ENCODE assay signal across 1 cellular context in the genomic region with DNA sequence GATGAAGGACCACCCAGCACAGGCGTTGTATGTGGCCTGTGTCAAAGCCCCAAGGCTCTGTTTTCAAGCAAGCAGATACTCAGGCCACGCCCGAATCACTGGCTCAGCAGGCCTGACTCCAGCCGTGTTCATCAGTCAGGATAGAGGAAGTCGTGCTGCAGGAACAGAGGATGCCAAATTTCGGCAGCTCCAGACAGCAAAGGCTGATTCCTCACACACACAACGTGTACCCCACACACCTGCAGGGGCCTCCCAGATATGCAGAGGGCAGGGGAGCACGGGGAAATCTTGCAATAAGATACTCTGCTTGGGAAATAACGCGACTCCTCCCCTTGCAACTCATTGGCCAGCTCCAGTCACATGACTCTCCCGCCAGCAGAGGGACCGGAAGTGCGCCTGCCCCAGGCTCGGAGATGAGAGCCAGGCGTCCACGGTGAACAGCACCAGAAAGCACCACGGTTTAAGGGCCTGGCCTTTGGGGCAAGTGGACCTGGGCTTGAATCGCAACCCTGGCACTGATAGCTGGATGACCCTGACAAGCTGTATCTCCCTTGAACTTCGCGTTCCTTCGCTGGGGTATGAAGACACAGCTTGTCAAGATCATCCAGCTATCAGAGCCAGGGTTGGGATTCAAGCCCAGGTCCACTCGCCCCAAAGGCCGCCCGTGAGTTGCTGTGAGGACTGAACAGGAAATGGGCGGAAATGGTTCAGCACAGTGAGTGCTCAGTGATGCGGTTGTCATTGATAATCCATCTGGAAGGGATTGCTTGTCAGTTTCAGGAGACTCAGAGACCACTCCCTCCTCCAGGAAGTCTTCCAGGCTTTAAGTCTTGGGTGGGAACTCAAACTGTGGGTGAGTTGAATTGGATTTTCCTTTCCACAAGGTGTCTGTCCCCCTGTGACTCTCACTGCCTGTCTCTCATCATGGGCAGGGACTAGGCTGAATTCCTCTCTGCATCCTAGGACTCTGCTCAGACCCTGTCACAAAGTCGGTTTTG.
TF ChIP-seq lines count a peak whose summit lies in the region.

No MANE protein-coding gene starts in this region.

TF ChIP-seq in K562, 482 proteins besides CTCF, POLR2A, EP300 and RAD21 (continued from another document and continues in another):
- TF ChIP-seq, protein P1, sequence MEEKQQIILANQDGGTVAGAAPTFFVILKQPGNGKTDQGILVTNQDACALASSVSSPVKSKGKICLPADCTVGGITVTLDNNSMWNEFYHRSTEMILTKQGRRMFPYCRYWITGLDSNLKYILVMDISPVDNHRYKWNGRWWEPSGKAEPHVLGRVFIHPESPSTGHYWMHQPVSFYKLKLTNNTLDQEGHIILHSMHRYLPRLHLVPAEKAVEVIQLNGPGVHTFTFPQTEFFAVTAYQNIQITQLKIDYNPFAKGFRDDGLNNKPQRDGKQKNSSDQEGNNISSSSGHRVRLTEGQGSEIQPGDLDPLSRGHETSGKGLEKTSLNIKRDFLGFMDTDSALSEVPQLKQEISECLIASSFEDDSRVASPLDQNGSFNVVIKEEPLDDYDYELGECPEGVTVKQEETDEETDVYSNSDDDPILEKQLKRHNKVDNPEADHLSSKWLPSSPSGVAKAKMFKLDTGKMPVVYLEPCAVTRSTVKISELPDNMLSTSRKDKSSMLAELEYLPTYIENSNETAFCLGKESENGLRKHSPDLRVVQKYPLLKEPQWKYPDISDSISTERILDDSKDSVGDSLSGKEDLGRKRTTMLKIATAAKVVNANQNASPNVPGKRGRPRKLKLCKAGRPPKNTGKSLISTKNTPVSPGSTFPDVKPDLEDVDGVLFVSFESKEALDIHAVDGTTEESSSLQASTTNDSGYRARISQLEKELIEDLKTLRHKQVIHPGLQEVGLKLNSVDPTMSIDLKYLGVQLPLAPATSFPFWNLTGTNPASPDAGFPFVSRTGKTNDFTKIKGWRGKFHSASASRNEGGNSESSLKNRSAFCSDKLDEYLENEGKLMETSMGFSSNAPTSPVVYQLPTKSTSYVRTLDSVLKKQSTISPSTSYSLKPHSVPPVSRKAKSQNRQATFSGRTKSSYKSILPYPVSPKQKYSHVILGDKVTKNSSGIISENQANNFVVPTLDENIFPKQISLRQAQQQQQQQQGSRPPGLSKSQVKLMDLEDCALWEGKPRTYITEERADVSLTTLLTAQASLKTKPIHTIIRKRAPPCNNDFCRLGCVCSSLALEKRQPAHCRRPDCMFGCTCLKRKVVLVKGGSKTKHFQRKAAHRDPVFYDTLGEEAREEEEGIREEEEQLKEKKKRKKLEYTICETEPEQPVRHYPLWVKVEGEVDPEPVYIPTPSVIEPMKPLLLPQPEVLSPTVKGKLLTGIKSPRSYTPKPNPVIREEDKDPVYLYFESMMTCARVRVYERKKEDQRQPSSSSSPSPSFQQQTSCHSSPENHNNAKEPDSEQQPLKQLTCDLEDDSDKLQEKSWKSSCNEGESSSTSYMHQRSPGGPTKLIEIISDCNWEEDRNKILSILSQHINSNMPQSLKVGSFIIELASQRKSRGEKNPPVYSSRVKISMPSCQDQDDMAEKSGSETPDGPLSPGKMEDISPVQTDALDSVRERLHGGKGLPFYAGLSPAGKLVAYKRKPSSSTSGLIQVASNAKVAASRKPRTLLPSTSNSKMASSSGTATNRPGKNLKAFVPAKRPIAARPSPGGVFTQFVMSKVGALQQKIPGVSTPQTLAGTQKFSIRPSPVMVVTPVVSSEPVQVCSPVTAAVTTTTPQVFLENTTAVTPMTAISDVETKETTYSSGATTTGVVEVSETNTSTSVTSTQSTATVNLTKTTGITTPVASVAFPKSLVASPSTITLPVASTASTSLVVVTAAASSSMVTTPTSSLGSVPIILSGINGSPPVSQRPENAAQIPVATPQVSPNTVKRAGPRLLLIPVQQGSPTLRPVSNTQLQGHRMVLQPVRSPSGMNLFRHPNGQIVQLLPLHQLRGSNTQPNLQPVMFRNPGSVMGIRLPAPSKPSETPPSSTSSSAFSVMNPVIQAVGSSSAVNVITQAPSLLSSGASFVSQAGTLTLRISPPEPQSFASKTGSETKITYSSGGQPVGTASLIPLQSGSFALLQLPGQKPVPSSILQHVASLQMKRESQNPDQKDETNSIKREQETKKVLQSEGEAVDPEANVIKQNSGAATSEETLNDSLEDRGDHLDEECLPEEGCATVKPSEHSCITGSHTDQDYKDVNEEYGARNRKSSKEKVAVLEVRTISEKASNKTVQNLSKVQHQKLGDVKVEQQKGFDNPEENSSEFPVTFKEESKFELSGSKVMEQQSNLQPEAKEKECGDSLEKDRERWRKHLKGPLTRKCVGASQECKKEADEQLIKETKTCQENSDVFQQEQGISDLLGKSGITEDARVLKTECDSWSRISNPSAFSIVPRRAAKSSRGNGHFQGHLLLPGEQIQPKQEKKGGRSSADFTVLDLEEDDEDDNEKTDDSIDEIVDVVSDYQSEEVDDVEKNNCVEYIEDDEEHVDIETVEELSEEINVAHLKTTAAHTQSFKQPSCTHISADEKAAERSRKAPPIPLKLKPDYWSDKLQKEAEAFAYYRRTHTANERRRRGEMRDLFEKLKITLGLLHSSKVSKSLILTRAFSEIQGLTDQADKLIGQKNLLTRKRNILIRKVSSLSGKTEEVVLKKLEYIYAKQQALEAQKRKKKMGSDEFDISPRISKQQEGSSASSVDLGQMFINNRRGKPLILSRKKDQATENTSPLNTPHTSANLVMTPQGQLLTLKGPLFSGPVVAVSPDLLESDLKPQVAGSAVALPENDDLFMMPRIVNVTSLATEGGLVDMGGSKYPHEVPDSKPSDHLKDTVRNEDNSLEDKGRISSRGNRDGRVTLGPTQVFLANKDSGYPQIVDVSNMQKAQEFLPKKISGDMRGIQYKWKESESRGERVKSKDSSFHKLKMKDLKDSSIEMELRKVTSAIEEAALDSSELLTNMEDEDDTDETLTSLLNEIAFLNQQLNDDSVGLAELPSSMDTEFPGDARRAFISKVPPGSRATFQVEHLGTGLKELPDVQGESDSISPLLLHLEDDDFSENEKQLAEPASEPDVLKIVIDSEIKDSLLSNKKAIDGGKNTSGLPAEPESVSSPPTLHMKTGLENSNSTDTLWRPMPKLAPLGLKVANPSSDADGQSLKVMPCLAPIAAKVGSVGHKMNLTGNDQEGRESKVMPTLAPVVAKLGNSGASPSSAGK (IDR thresholded peaks at IDR 0.05): peak; percentile 78
- TF ChIP-seq SRSF9 (IDR thresholded peaks at IDR 0.05; ENCODE audit: borderline replicate concordance, low read depth, low read length) (no peak), ZNF274 (IDR thresholded peaks at IDR 0.05; ENCODE audit: borderline replicate concordance, low read depth, low read length) (no peak), TOE1 (IDR thresholded peaks at IDR 0.05; ENCODE audit: borderline replicate concordance) (peak; percentile 99), TOE1 (CRISPR knock-in tag; IDR thresholded peaks at IDR 0.05; ENCODE audit: borderline replicate concordance, low read depth) (0 out of 2 replicates have a peak, but pooled peaks have one; percentile 48), PHB (CRISPR knock-in tag; IDR thresholded peaks at IDR 0.05) (0 out of 2 replicates have a peak, but pooled peaks have one; percentile 46), KLF1 (tag; IDR thresholded peaks at IDR 0.05) (0 out of 2 replicates have a peak, but pooled peaks have one; percentile 54), PTTG1 (tag; IDR thresholded peaks at IDR 0.05; ENCODE audit: low read depth) (no peak), RFX5 (IDR thresholded peaks at IDR 0.05; ENCODE audit: low read depth, low read length) (no peak), ZNF140 (CRISPR knock-in tag; IDR thresholded peaks at IDR 0.05) (no peak), MAFK (IDR thresholded peaks at IDR 0.05; ENCODE audit: low read length) (peak; percentile 72), MAFG (tag; conservative IDR thresholded peaks at IDR 0.05) (peak; percentile 86), CBFA2T2 (conservative IDR thresholded peaks at IDR 0.05) (peak; percentile 70), TAF7 (tag; IDR thresholded peaks at IDR 0.05) (peak; percentile 77), ASH1L (IDR thresholded peaks at IDR 0.05; ENCODE audit: borderline replicate concordance, low read depth, partially characterized antibody) (peak; percentile 62), TCF7 (IDR thresholded peaks at IDR 0.05; ENCODE audit: borderline replicate concordance) (0 out of 2 replicates have a peak, but pooled peaks have one; percentile 35), PTBP1 (IDR thresholded peaks at IDR 0.05; ENCODE audit: low read depth, low read length) (peak; percentile 98), BRD4 (IDR thresholded peaks at IDR 0.05) (no peak), RBM17 (IDR thresholded peaks at IDR 0.05; ENCODE audit: borderline replicate concordance, low read depth, low read length) (no peak), ZNF766 (CRISPR knock-in tag; conservative IDR thresholded peaks at IDR 0.05) (peak; percentile 67), L3MBTL2 (IDR thresholded peaks at IDR 0.05) (peak; percentile 82; the same call in 1 of the 2 replicates), KAT2B (IDR thresholded peaks at IDR 0.05; ENCODE audit: low read depth, low read length) (no peak), NBN (IDR thresholded peaks at IDR 0.05; ENCODE audit: low read depth) (no peak), ZNF239 (CRISPR knock-in tag; IDR thresholded peaks at IDR 0.05) (no peak), CBX3 (IDR thresholded peaks at IDR 0.05; ENCODE audit: borderline replicate concordance in 1 of 2, low read length in 2 of 2) (0 out of 3 replicates have a peak, but pooled peaks of 1 of the 2 experiments have one; percentile 24), GATAD2A (IDR thresholded peaks at IDR 0.05) (no peak), ZNF354B (CRISPR knock-in tag; IDR thresholded peaks at IDR 0.05) (no peak), EWSR1 (IDR thresholded peaks at IDR 0.05; ENCODE audit: borderline replicate concordance, low read depth, partially characterized antibody) (no peak), CBX1 (IDR thresholded peaks at IDR 0.05; ENCODE audit: low read depth) (peak; percentile 54; the same call in 1 of the 2 replicates), FOXK2 (conservative IDR thresholded peaks at IDR 0.05 in 1 of 2, IDR thresholded peaks at IDR 0.05 in 1 of 2; ENCODE audit: low read depth in 2 of 2) (peak; percentile 13 to 46; a peak in 2 of 4 replicates), MEF2A (IDR thresholded peaks at IDR 0.05; ENCODE audit: control insufficient read depth, low read depth, low read length) (no peak)
- TF ChIP-seq, protein P2, sequence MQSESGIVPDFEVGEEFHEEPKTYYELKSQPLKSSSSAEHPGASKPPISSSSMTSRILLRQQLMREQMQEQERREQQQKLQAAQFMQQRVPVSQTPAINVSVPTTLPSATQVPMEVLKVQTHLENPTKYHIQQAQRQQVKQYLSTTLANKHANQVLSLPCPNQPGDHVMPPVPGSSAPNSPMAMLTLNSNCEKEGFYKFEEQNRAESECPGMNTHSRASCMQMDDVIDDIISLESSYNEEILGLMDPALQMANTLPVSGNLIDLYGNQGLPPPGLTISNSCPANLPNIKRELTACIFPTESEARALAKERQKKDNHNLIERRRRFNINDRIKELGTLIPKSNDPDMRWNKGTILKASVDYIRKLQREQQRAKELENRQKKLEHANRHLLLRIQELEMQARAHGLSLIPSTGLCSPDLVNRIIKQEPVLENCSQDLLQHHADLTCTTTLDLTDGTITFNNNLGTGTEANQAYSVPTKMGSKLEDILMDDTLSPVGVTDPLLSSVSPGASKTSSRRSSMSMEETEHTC (IDR thresholded peaks at IDR 0.05): peak; percentile 21; the same call in 1 of the 2 replicates
- TF ChIP-seq, protein P3, sequence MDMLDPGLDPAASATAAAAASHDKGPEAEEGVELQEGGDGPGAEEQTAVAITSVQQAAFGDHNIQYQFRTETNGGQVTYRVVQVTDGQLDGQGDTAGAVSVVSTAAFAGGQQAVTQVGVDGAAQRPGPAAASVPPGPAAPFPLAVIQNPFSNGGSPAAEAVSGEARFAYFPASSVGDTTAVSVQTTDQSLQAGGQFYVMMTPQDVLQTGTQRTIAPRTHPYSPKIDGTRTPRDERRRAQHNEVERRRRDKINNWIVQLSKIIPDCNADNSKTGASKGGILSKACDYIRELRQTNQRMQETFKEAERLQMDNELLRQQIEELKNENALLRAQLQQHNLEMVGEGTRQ (CRISPR knock-in tag; IDR thresholded peaks at IDR 0.05): peak; percentile 97
- TF ChIP-seq, protein P4, sequence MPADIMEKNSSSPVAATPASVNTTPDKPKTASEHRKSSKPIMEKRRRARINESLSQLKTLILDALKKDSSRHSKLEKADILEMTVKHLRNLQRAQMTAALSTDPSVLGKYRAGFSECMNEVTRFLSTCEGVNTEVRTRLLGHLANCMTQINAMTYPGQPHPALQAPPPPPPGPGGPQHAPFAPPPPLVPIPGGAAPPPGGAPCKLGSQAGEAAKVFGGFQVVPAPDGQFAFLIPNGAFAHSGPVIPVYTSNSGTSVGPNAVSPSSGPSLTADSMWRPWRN (IDR thresholded peaks at IDR 0.05; ENCODE audit: low read depth): no peak
- TF ChIP-seq, protein P5, sequence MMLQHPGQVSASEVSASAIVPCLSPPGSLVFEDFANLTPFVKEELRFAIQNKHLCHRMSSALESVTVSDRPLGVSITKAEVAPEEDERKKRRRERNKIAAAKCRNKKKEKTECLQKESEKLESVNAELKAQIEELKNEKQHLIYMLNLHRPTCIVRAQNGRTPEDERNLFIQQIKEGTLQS (IDR thresholded peaks at IDR 0.05): peak; percentile 66; the same call in 1 of the 2 replicates
- TF ChIP-seq, protein P5 (CRISPR knock-in tag; conservative IDR thresholded peaks at IDR 0.05): no peak
- TF ChIP-seq, protein P6, sequence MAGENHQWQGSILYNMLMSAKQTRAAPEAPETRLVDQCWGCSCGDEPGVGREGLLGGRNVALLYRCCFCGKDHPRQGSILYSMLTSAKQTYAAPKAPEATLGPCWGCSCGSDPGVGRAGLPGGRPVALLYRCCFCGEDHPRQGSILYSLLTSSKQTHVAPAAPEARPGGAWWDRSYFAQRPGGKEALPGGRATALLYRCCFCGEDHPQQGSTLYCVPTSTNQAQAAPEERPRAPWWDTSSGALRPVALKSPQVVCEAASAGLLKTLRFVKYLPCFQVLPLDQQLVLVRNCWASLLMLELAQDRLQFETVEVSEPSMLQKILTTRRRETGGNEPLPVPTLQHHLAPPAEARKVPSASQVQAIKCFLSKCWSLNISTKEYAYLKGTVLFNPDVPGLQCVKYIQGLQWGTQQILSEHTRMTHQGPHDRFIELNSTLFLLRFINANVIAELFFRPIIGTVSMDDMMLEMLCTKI (IDR thresholded peaks at IDR 0.05; ENCODE audit: partially characterized antibody): no peak
- TF ChIP-seq, protein P7, sequence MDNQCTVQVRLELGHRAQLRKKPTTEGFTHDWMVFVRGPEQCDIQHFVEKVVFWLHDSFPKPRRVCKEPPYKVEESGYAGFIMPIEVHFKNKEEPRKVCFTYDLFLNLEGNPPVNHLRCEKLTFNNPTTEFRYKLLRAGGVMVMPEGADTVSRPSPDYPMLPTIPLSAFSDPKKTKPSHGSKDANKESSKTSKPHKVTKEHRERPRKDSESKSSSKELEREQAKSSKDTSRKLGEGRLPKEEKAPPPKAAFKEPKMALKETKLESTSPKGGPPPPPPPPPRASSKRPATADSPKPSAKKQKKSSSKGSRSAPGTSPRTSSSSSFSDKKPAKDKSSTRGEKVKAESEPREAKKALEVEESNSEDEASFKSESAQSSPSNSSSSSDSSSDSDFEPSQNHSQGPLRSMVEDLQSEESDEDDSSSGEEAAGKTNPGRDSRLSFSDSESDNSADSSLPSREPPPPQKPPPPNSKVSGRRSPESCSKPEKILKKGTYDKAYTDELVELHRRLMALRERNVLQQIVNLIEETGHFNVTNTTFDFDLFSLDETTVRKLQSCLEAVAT (IDR thresholded peaks at IDR 0.05): no peak
- TF ChIP-seq, protein P8, sequence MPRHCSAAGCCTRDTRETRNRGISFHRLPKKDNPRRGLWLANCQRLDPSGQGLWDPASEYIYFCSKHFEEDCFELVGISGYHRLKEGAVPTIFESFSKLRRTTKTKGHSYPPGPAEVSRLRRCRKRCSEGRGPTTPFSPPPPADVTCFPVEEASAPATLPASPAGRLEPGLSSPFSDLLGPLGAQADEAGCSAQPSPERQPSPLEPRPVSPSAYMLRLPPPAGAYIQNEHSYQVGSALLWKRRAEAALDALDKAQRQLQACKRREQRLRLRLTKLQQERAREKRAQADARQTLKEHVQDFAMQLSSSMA (CRISPR knock-in tag; IDR thresholded peaks at IDR 0.05): no peak
